In the genomic region with DNA sequence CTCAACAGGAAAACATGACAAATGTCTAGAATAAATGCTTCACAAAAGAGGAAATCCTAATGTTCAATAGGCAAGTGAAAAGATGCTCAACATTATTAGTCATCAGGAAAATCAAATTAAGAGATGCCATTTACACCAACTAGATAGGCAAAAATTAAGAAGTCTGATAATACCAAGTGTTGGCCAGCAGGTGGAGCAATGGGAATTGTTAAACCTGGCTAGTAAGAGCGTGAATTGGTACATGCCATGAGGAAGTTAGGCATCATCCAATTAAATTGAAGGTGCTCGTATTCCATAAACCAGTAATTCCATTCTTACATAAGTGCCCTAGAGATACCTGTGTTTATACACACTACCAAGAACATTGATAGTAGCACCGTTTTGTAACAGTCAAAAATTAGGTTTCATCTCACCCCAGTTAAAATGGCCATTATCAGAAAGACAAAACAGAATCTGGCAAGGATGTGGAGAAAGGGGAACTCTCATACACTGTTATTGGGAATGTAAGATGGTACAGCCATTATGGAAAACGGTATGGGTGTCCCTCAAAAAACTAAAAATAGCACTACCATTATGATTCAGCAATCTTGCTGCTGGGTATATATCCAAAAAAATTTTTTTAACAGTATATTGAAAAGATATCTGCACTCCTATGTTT, we compare ENCODE assay signal across 9 cellular contexts. TPM values are rescaled to one million over a fixed set of nuclear protein-coding genes. Genes with fewer than 3 reads are reported as not detected.
DNase-seq lines count a peak whose midpoint lies in the region; ATAC-seq and TF ChIP-seq lines count a peak whose summit lies in the region.
"Had no signal": no experiment of that assay in that cellular context is flagged by ENCODE, and none has a peak within 500 bp of the region (broad histone marks: within the 10 kb centered on the region; RNA-seq: fewer than 3 reads in every experiment).

No MANE protein-coding gene starts in this region.

- no peaks in the 10 kb centered on the region for H3K9me3 ChIP-seq in CD4-positive, alpha-beta T cell (ENCODE audit: control insufficient read depth, low read length)
- H3K9me3 ChIP-seq in fibroblast of lung (ENCODE audit: control insufficient read depth, insufficient read depth, low read depth, low read length): no peaks in the 10 kb centered on the region
- H3K9me3 ChIP-seq: SJSA1 had no signal

- H3K36me3 Mint-ChIP-seq in CD4-positive, alpha-beta T cell (ENCODE audit: low read depth): no peaks in the 10 kb centered on the region

- CTCF ChIA-PET in CD4-positive, alpha-beta T cell (lab: Charles Lee): interaction anchor here (1.0 to 3.0 kb wide), 2 partner anchors 15 to 70 kb away, joined by 3 to 14 read pairs; no protein-coding TSS in a partner anchor

- H3K27ac ChIP-seq in CD4-positive, alpha-beta T cell (ENCODE audit: low read depth, low read length): no peak overlapping the region
- no peak overlapping the region for H3K27ac ChIP-seq in fibroblast of lung (ENCODE audit: insufficient read depth, low read length)
- H3K27ac ChIP-seq: SJSA1 had no signal

- no peak overlapping the region for H3K4me2 ChIP-seq in fibroblast of lung (ENCODE audit: extremely low read depth, insufficient read depth, low read length)

- H3K4me3 ChIP-seq in fibroblast of lung (replicated peaks in 1 of 4; ENCODE audit: control extremely low read depth in 1 of 4, insufficient read depth in 1 of 4, low read depth in 3 of 4, low read length in 4 of 4): no peak overlapping the region
- H3K4me3 ChIP-seq: SJSA1 had no signal

- peaks cover 5% of the 10 kb centered on the region for H3K27me3 Mint-ChIP-seq in CD4-positive, alpha-beta T cell

- peak in 8 of 10 experiments; percentile 9 to 38 (median 26) for DNase-seq in CD4-positive, alpha-beta T cell
- DNase-seq in NCI-H748 (lab: John Stamatoyannopoulos, UW; ENCODE audit: unreplicated experiment) (peak; percentile 80), fibroblast of lung (ENCODE audit: low read depth in 2 of 2) (peak; percentile 79 to 80), omental fat pad (ENCODE audit: low spot score) (no peak)
- DNase-seq in activated CD8-positive, alpha-beta memory T cell treated with anti-CD3 and anti-CD28 coated beads, Interleukin-2, amount 50 U/mL, for 4 hours: peak; percentile 49

- intact Hi-C loops in CD4-positive, alpha-beta T cell (cut with DNase I, micrococcal nuclease): loop anchor here (1.0 kb wide), 2 partner anchors 15 to 38 kb away; no protein-coding TSS in a partner anchor

- H3K27ac Mint-ChIP-seq in CD4-positive, alpha-beta T cell: no peak overlapping the region

- no peaks in the 10 kb centered on the region for H3K27me3 ChIP-seq in CD4-positive, alpha-beta T cell (ENCODE audit: control insufficient read depth, insufficient read depth, low read length)
- H3K27me3 ChIP-seq in fibroblast of lung (ENCODE audit: control insufficient read depth, insufficient read depth, low read length): no peaks in the 10 kb centered on the region
- H3K27me3 ChIP-seq: SJSA1 had no signal

- H3K4me1 Mint-ChIP-seq in CD4-positive, alpha-beta T cell (ENCODE audit: low read depth): peaks cover 4% of the 10 kb centered on the region

- no peaks in the 10 kb centered on the region for H3K79me2 ChIP-seq in fibroblast of lung (ENCODE audit: control insufficient read depth, insufficient read depth, low read length)

- H3K36me3 ChIP-seq in fibroblast of lung (ENCODE audit: control insufficient read depth, insufficient read depth, low read length): no peaks in the 10 kb centered on the region
- H3K36me3 ChIP-seq: SJSA1 had no signal

- no peak overlapping the region for H3K9ac ChIP-seq in fibroblast of lung (ENCODE audit: insufficient read depth, low read length)

- no peaks in the 10 kb centered on the region for H4K20me1 ChIP-seq in fibroblast of lung (ENCODE audit: control insufficient read depth, extremely low read depth, insufficient read depth, low read length)

- H2AFZ ChIP-seq in fibroblast of lung (ENCODE audit: low read length): no peak overlapping the region

- no peaks in the 10 kb centered on the region for H3K4me1 ChIP-seq in fibroblast of lung (ENCODE audit: control insufficient read depth, extremely low read depth, insufficient read depth, low read length)
- H3K4me1 ChIP-seq: SJSA1 had no signal

- peak; percentile 69 for ATAC-seq in CD4-positive, alpha-beta T cell (ENCODE audit: poor library complexity)
- peak; percentile 75 for ATAC-seq in GM19043 (IDR thresholded peaks at IDR 0.05; ENCODE audit: low read depth, unreplicated experiment)
- ATAC-seq in HG03565 (IDR thresholded peaks at IDR 0.05; ENCODE audit: unreplicated experiment): peak; percentile 67
- ATAC-seq in omental fat pad (ENCODE audit: low FRiP score): peak; percentile 81
- ATAC-seq in HG02970 (IDR thresholded peaks at IDR 0.05; ENCODE audit: low FRiP score, unreplicated experiment): no peak

- no peak overlapping the region for H3K4me3 Mint-ChIP-seq in CD4-positive, alpha-beta T cell

- no peaks in the 10 kb centered on the region for H3K9me3 Mint-ChIP-seq in CD4-positive, alpha-beta T cell

- POLR2A ChIA-PET in CD4-positive, alpha-beta T cell (lab: Charles Lee): interaction anchor here (1.0 to 1.4 kb wide), 3 partner anchors 15 to 39 kb away, joined by 3 to 6 read pairs (median 4); no protein-coding TSS in a partner anchor

- TF ChIP-seq CTCF in CD4-positive, alpha-beta T cell (IDR thresholded peaks at IDR 0.05): peak; percentile 64
- TF ChIP-seq CTCF in fibroblast of lung (conservative IDR thresholded peaks at IDR 0.05 in 1 of 2, IDR thresholded peaks at IDR 0.05 in 1 of 2; ENCODE audit: low read depth in 1 of 2, low read length in 2 of 2): peak; percentile 54
- peak in 1 of 3 donors; percentile 32 for TF ChIP-seq CTCF in omental fat pad (IDR thresholded peaks at IDR 0.05)

RNA-seq across cellular contexts. Expression of gene ZCCHC18, which starts 14.0 kb away (rescaled TPM):
- 1 to 10 TPM; 2.9 to 3.8 TPM for total RNA-seq in CD4-positive, alpha-beta T cell
- 0.66 and 1.3 TPM in 2 replicates for total RNA-seq in fibroblast of lung
- polyA plus RNA-seq in fibroblast of lung: 0.41 and 0.48 TPM in 2 replicates
- 0.24 and 0.37 TPM in 2 replicates for polyA plus RNA-seq in fibroblast of lung (2012)
- not detected in 2 replicates for polyA minus RNA-seq in fibroblast of lung (ENCODE audit: low replicate concordance)
- total RNA-seq in omental fat pad: 1 to 10 TPM in 2 of 4 donors, under 1 TPM in 2; 0.31 to 5.0 (median 1.0) TPM

RNA-seq across cellular contexts. Expression of gene TMSB15C, which starts 22.2 kb away (rescaled TPM):
- total RNA-seq in CD4-positive, alpha-beta T cell: 1 to 10 TPM; 3.7 to 4.1 TPM
- total RNA-seq in fibroblast of lung (2.6 and 4.1 TPM in 2 replicates), omental fat pad (1 to 10 TPM in 2 of 4 donors, under 1 TPM in 2; 0.60 to 4.9 (median 0.95) TPM)
- polyA plus RNA-seq in fibroblast of lung: 1.9 and 2.0 TPM in 2 replicates
- 1.0 TPM in 2 replicates for polyA plus RNA-seq in fibroblast of lung (2012)
- 0.22 and 0.75 TPM in 2 replicates for polyA minus RNA-seq in fibroblast of lung (ENCODE audit: low replicate concordance)

RNA-seq across cellular contexts. Expression of gene H2BW2, which starts 58.5 kb away (rescaled TPM):
- not detected for total RNA-seq in CD4-positive, alpha-beta T cell
- total RNA-seq in fibroblast of lung (not detected in 2 replicates), omental fat pad (not detected)
- not detected in 2 replicates for polyA plus RNA-seq in fibroblast of lung
- polyA plus RNA-seq in fibroblast of lung (2012): not detected in 2 replicates
- polyA minus RNA-seq in fibroblast of lung (ENCODE audit: low replicate concordance): not detected in 2 replicates
- total RNA-seq: SJSA1 had no signal

RNA-seq across cellular contexts. Expression of gene SLC25A53, which starts 58.5 kb away (rescaled TPM):
- 1 to 10 TPM; 5.1 TPM for total RNA-seq in CD4-positive, alpha-beta T cell
- total RNA-seq in fibroblast of lung: 13.4 and 13.7 TPM in 2 replicates
- polyA plus RNA-seq in fibroblast of lung: 5.4 and 5.9 TPM in 2 replicates
- polyA plus RNA-seq in fibroblast of lung (2012): 5.0 and 5.3 TPM in 2 replicates
- 5.7 and 6.0 TPM in 2 replicates for polyA minus RNA-seq in fibroblast of lung (ENCODE audit: low replicate concordance)
- total RNA-seq in omental fat pad: 10 to 100 TPM; 12.9 to 19.9 (median 16.8) TPM
